ENCODE assay signal across 1 cellular context in the genomic region with DNA sequence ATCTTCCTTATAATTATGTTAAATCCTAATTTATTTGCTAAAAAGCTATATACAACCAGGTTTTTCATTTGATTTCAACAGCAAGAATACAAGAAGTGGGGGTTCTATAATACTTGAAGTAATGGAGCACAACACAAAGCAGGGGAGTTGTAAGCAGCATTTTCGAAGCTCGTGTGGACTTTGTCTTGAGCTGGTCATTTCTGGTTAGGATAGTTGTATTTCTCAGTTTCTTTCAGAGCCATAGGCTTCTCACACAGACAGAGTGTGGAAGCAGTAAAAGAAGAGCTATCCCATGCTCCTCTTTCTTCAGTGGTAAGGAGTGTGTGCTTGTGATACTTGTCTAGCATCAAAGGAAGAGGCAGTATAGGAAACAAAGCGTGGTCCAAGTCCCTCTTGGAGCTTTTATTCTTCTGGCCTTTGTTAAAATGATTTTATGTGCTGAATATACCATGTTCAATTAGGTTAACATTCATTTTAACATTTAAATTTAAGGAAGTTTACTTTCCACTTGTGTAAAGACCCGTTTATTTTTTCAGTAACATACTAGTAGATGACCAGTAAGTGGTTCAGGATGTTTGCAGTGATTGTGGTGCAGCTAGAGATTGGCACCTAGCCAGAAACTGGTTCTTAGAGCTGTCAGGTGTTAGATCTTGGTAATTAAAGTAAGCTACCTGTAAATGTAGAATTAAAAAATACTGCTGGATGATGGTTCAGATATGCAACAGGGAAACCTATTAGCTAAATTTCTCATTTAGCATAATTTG.
TF ChIP-seq lines count a peak whose summit lies in the region.

No MANE protein-coding gene starts in this region.

TF ChIP-seq in GM12878, 131 proteins besides CTCF, POLR2A, EP300 and RAD21:
- TF ChIP-seq ZNF274 (IDR thresholded peaks at IDR 0.05; ENCODE audit: insufficient read depth, insufficient read length) = no peak
- 0 out of 2 replicates have a peak, but pooled peaks have one; percentile 27 for TF ChIP-seq MXI1 (IDR thresholded peaks at IDR 0.05; ENCODE audit: low read depth, low read length)
- no peak for TF ChIP-seq MYC (IDR thresholded peaks at IDR 0.05; ENCODE audit: insufficient read depth, insufficient read length, insufficient replicate concordance, low read length, severe bottlenecking)
- peak; percentile 96 for TF ChIP-seq SMAD1 (IDR thresholded peaks at IDR 0.05; ENCODE audit: low read depth, partially characterized antibody)
- TF ChIP-seq BMI1 (IDR thresholded peaks at IDR 0.05; ENCODE audit: borderline replicate concordance) = no peak
- no peak for TF ChIP-seq NBN (IDR thresholded peaks at IDR 0.05)
- TF ChIP-seq SMC3 (IDR thresholded peaks at IDR 0.05; ENCODE audit: borderline replicate concordance, low read length) = no peak
- no peak for TF ChIP-seq JUND (IDR thresholded peaks at IDR 0.05; ENCODE audit: low read depth, low read length)
- TF ChIP-seq RELA (IDR thresholded peaks at IDR 0.05; ENCODE audit: borderline replicate concordance, partially characterized antibody) = no peak
- no peak for TF ChIP-seq YBX1 (IDR thresholded peaks at IDR 0.05)
- TF ChIP-seq, protein P1, sequence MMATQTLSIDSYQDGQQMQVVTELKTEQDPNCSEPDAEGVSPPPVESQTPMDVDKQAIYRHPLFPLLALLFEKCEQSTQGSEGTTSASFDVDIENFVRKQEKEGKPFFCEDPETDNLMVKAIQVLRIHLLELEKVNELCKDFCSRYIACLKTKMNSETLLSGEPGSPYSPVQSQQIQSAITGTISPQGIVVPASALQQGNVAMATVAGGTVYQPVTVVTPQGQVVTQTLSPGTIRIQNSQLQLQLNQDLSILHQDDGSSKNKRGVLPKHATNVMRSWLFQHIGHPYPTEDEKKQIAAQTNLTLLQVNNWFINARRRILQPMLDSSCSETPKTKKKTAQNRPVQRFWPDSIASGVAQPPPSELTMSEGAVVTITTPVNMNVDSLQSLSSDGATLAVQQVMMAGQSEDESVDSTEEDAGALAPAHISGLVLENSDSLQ (IDR thresholded peaks at IDR 0.05) = no peak
- no peak for TF ChIP-seq TARDBP (IDR thresholded peaks at IDR 0.05; ENCODE audit: borderline replicate concordance)
- no peak for TF ChIP-seq MEF2A (IDR thresholded peaks at IDR 0.05; ENCODE audit: insufficient read depth, low read depth, low read length)
- TF ChIP-seq NFIC (IDR thresholded peaks at IDR 0.05; ENCODE audit: low read depth, low read length) = no peak
TF ChIP-seq in GM12878: peak in this region for 2.
